23 cellular contexts compared by ENCODE assay signal in the genomic region with DNA sequence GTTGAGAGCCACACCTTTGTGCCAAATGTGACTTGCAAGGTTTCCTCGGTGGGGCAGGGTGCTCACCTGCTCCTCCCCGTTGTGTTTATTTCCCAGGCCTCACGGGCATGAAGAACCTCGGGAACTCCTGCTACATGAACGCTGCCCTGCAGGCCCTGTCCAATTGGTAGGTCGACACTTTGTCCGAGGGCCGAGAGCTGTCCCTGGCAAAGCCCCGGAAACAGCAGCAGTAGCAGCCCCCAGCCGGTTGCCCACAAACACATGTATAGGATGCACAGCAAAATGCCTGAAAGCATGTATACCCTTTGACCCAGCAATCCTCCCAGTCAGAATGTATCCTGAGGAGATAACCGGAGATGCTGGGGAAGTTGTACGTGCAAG. TPM values are rescaled to one million over a fixed set of nuclear protein-coding genes. Genes with fewer than 3 reads are reported as not detected.
DNase-seq lines count a peak whose midpoint lies in the region; ATAC-seq and TF ChIP-seq lines count a peak whose summit lies in the region.
"Had no signal": no experiment of that assay in that cellular context is flagged by ENCODE, and none has a peak within 500 bp of the region (broad histone marks: within the 10 kb centered on the region; RNA-seq: fewer than 3 reads in every experiment).

No MANE protein-coding gene starts in this region.

- H3K27ac ChIP-seq in CD4-positive, CD25-positive, alpha-beta regulatory T cell (ENCODE audit: insufficient read depth, low read length, poor library complexity, severe bottlenecking): peak overlapping the region; percentile 56
- H3K27ac ChIP-seq in effector memory CD4-positive, alpha-beta T cell (ENCODE audit: insufficient read depth, low read length, poor library complexity, severe bottlenecking): peak overlapping the region; percentile 21
- no peak overlapping the region for H3K27ac ChIP-seq in uterus
- H3K27ac ChIP-seq: brain microvascular endothelial cell, esophagus muscularis mucosa, gastrocnemius medialis, hepatocyte had no signal

- intact Hi-C loops in activated CD4-positive, alpha-beta T cell treated with anti-CD3 and anti-CD28 coated beads for 36 hours (cut with DNase I, micrococcal nuclease): no loop called here
- intact Hi-C loops in activated CD8-positive, alpha-beta T cell treated with anti-CD3 and anti-CD28 coated beads for 36 hours (cut with micrococcal nuclease): no loop called here
- intact Hi-C loops in uterus (cut with DNase I; ENCODE audit: low total_unique reads): no loop called here

- no peaks in the 10 kb centered on the region for H3K27me3 ChIP-seq in CD4-positive, CD25-positive, alpha-beta regulatory T cell (ENCODE audit: control insufficient read depth, insufficient read depth, low read length)
- H3K27me3 ChIP-seq in effector memory CD4-positive, alpha-beta T cell (replicated peaks; ENCODE audit: control insufficient read depth, insufficient read depth, low read length, poor library complexity, severe bottlenecking): no peaks in the 10 kb centered on the region
- H3K27me3 ChIP-seq in uterus: no peaks in the 10 kb centered on the region
- H3K27me3 ChIP-seq: brain microvascular endothelial cell, esophagus muscularis mucosa, gastrocnemius medialis, hepatocyte had no signal

- no peak for ATAC-seq in activated CD4-positive, alpha-beta T cell treated with anti-CD3 and anti-CD28 coated beads for 36 hours
- no peak for ATAC-seq in CD4-positive, CD25-positive, alpha-beta regulatory T cell (ENCODE audit: low read depth in 2 of 2)
- no peak for ATAC-seq in activated CD8-positive, alpha-beta T cell treated with anti-CD3 and anti-CD28 coated beads for 36 hours
- ATAC-seq: gastrocnemius medialis, HCT116, left ventricle myocardium superior had no signal

- H3K36me3 ChIP-seq in CD4-positive, CD25-positive, alpha-beta regulatory T cell (ENCODE audit: control insufficient read depth, insufficient read depth, low read length): peaks cover 41% of the 10 kb centered on the region
- H3K36me3 ChIP-seq in effector memory CD4-positive, alpha-beta T cell (ENCODE audit: control insufficient read depth, insufficient read depth, low read length): peaks cover 40% of the 10 kb centered on the region
- H3K36me3 ChIP-seq in uterus: no peaks in the 10 kb centered on the region

- H3K4me1 Mint-ChIP-seq in activated CD4-positive, alpha-beta T cell treated with anti-CD3 and anti-CD28 coated beads for 36 hours: peaks cover 66% of the 10 kb centered on the region
- H3K4me1 Mint-ChIP-seq in CD4-positive, CD25-positive, alpha-beta regulatory T cell: peaks cover 7 to 57% (median 39%) of the 10 kb centered on the region in 4 donors
- peaks cover 58% of the 10 kb centered on the region for H3K4me1 Mint-ChIP-seq in activated CD8-positive, alpha-beta T cell treated with anti-CD3 and anti-CD28 coated beads for 36 hours (ENCODE audit: low read depth)

- DNase-seq in activated CD4-positive, alpha-beta T cell treated with anti-CD3 and anti-CD28 coated beads for 36 hours: no peak
- DNase-seq in activated CD4-positive, alpha-beta T cell treated with anti-CD3 and anti-CD28 coated beads for 1 hour: no peak
- no peak for DNase-seq in CD4-positive, CD25-positive, alpha-beta regulatory T cell
- no peak for DNase-seq in activated CD8-positive, alpha-beta T cell treated with anti-CD3 and anti-CD28 coated beads for 36 hours
- no peak for DNase-seq in effector memory CD4-positive, alpha-beta T cell
- DNase-seq in NCI-H146 treated with DMSO at 0.1 percent for 48 hours (lab: John Stamatoyannopoulos, UW; ENCODE audit: unreplicated experiment) (no peak), uterus (no peak)
- no peak for DNase-seq in effector CD4-positive, alpha-beta T cell
- DNase-seq: activated T-cell treated with anti-CD3 and anti-CD28 coated beads, Interleukin-2, amount 50 U/mL, for 4 hours; AML-193; brain microvascular endothelial cell; gastrocnemius medialis; Karpas-422; left ventricle myocardium superior; MV-4-11; naive B cell; NCI-H1694 treated with DMSO at 0.1 percent for 48 hours; NCI-H2171; NCI-H524; small intestine had no signal

- no peak for TF ChIP-seq CTCF in activated CD8-positive, alpha-beta T cell treated with anti-CD3 and anti-CD28 coated beads for 36 hours (IDR thresholded peaks at IDR 0.05)
- TF ChIP-seq CTCF in uterus (IDR thresholded peaks at IDR 0.05): no peak

- CTCF ChIA-PET in activated CD4-positive, alpha-beta T cell treated with anti-CD3 and anti-CD28 coated beads for 36 hours (lab: Charles Lee): interaction anchor here (1.0 to 3.0 kb wide), 3 partner anchors 13 to 25 kb away, joined by 3 to 12 read pairs (median 4); no protein-coding TSS in a partner anchor
- CTCF ChIA-PET in activated CD8-positive, alpha-beta T cell treated with anti-CD3 and anti-CD28 coated beads for 36 hours (lab: Charles Lee): interaction anchor here (0.7 kb wide), 1 partner anchor 26 kb away, joined by 3 read pairs; a partner anchor contains a TSS

- no peaks in the 10 kb centered on the region for H3K9me3 ChIP-seq in CD4-positive, CD25-positive, alpha-beta regulatory T cell (ENCODE audit: control insufficient read depth in 2 of 2, low read length in 2 of 2)
- no peaks in the 10 kb centered on the region for H3K9me3 ChIP-seq in effector memory CD4-positive, alpha-beta T cell (ENCODE audit: control insufficient read depth, low read length)
- H3K9me3 ChIP-seq in uterus: no peaks in the 10 kb centered on the region
- H3K9me3 ChIP-seq: esophagus muscularis mucosa, gastrocnemius medialis had no signal

- H3K4me1 ChIP-seq in CD4-positive, CD25-positive, alpha-beta regulatory T cell (ENCODE audit: control insufficient read depth, insufficient read depth, low read length, poor library complexity, severe bottlenecking): peaks cover 60% of the 10 kb centered on the region
- H3K4me1 ChIP-seq in effector memory CD4-positive, alpha-beta T cell (ENCODE audit: control insufficient read depth, insufficient read depth, low read length, poor library complexity, severe bottlenecking): peaks cover 43% of the 10 kb centered on the region
- H3K4me1 ChIP-seq in uterus: no peaks in the 10 kb centered on the region
- H3K4me1 ChIP-seq: esophagus muscularis mucosa, gastrocnemius medialis had no signal

- peaks cover 45% of the 10 kb centered on the region for H3K36me3 Mint-ChIP-seq in activated CD4-positive, alpha-beta T cell treated with anti-CD3 and anti-CD28 coated beads for 36 hours (ENCODE audit: low read depth)
- H3K36me3 Mint-ChIP-seq in CD4-positive, CD25-positive, alpha-beta regulatory T cell: peaks cover 35% of the 10 kb centered on the region
- peaks cover 57% of the 10 kb centered on the region for H3K36me3 Mint-ChIP-seq in activated CD8-positive, alpha-beta T cell treated with anti-CD3 and anti-CD28 coated beads for 36 hours (ENCODE audit: low read depth)

- no peak for TF ChIP-seq POLR2A in uterus (IDR thresholded peaks at IDR 0.05)

- H3K9me3 Mint-ChIP-seq in activated CD4-positive, alpha-beta T cell treated with anti-CD3 and anti-CD28 coated beads for 36 hours (ENCODE audit: low read depth): no peaks in the 10 kb centered on the region
- H3K9me3 Mint-ChIP-seq in CD4-positive, CD25-positive, alpha-beta regulatory T cell: no peaks in the 10 kb centered on the region
- no peaks in the 10 kb centered on the region for H3K9me3 Mint-ChIP-seq in activated CD8-positive, alpha-beta T cell treated with anti-CD3 and anti-CD28 coated beads for 36 hours
- H3K9me3 Mint-ChIP-seq: activated T-cell treated with anti-CD3 and anti-CD28 coated beads, Interleukin-2, amount 50 U/mL, for 4 hours; naive B cell had no signal

- H3K4me3 Mint-ChIP-seq in activated CD4-positive, alpha-beta T cell treated with anti-CD3 and anti-CD28 coated beads for 36 hours: no peak overlapping the region
- H3K4me3 Mint-ChIP-seq in CD4-positive, CD25-positive, alpha-beta regulatory T cell: peak overlapping the region in 1 of 4 donors; percentile 40
- no peak overlapping the region for H3K4me3 Mint-ChIP-seq in activated CD8-positive, alpha-beta T cell treated with anti-CD3 and anti-CD28 coated beads for 36 hours
- H3K4me3 Mint-ChIP-seq: activated T-cell treated with anti-CD3 and anti-CD28 coated beads, Interleukin-2, amount 50 U/mL, for 4 hours; naive B cell had no signal

- no peak overlapping the region for H3K4me3 ChIP-seq in CD4-positive, CD25-positive, alpha-beta regulatory T cell (ENCODE audit: low read depth, low read length)
- no peak overlapping the region for H3K4me3 ChIP-seq in effector memory CD4-positive, alpha-beta T cell (ENCODE audit: insufficient read depth, low read depth, low read length, poor library complexity, severe bottlenecking)
- no peak overlapping the region for H3K4me3 ChIP-seq in uterus
- H3K4me3 ChIP-seq: esophagus muscularis mucosa, gastrocnemius medialis, hepatocyte had no signal

- H3K27ac Mint-ChIP-seq in activated CD4-positive, alpha-beta T cell treated with anti-CD3 and anti-CD28 coated beads for 36 hours: peak overlapping the region; percentile 90
- peak overlapping the region; percentile 38 to 91 (median 79) for H3K27ac Mint-ChIP-seq in CD4-positive, CD25-positive, alpha-beta regulatory T cell
- peak overlapping the region; percentile 87 for H3K27ac Mint-ChIP-seq in activated CD8-positive, alpha-beta T cell treated with anti-CD3 and anti-CD28 coated beads for 36 hours

- POLR2A ChIA-PET in activated CD4-positive, alpha-beta T cell treated with anti-CD3 and anti-CD28 coated beads for 36 hours (lab: Charles Lee): interaction anchor here (1.0 kb wide), 1 partner anchor 22 kb away, joined by 4 read pairs; no protein-coding TSS in a partner anchor
- POLR2A ChIA-PET in activated CD8-positive, alpha-beta T cell treated with anti-CD3 and anti-CD28 coated beads for 36 hours (lab: Charles Lee): interaction anchor here (0.7 to 1.9 kb wide), 5 partner anchors 7 to 128 kb away, joined by 3 to 6 read pairs (median 4); a partner anchor contains a TSS

- no peaks in the 10 kb centered on the region for H3K27me3 Mint-ChIP-seq in activated CD4-positive, alpha-beta T cell treated with anti-CD3 and anti-CD28 coated beads for 36 hours
- no peaks in the 10 kb centered on the region for H3K27me3 Mint-ChIP-seq in CD4-positive, CD25-positive, alpha-beta regulatory T cell
- no peaks in the 10 kb centered on the region for H3K27me3 Mint-ChIP-seq in activated CD8-positive, alpha-beta T cell treated with anti-CD3 and anti-CD28 coated beads for 36 hours
- H3K27me3 Mint-ChIP-seq: naive B cell had no signal

RNA-seq across cellular contexts. Expression of a gene that starts 26.2 kb away (rescaled TPM):
- total RNA-seq in activated CD4-positive, alpha-beta T cell treated with anti-CD3 and anti-CD28 coated beads for 36 hours: 10 to 100 TPM; 37.6 to 48.5 TPM
- 116 TPM for total RNA-seq in CD4-positive, CD25-positive, alpha-beta regulatory T cell
- 10 to 100 TPM; 37.1 to 54.7 (median 46.9) TPM for polyA plus RNA-seq in CD4-positive, CD25-positive, alpha-beta regulatory T cell
- 10 to 100 TPM; 55.3 to 55.9 TPM for total RNA-seq in activated CD8-positive, alpha-beta T cell treated with anti-CD3 and anti-CD28 coated beads for 36 hours
- 10 to 100 TPM in 2 of 4 donors, 1 to 10 TPM in 2; 5.6 to 46.7 (median 11.1) TPM for total RNA-seq in uterus

RNA-seq across cellular contexts. Expression of a gene that starts 26.4 kb away (rescaled TPM):
- 10 to 100 TPM; 42.8 to 59.8 TPM for total RNA-seq in activated CD4-positive, alpha-beta T cell treated with anti-CD3 and anti-CD28 coated beads for 36 hours
- total RNA-seq in CD4-positive, CD25-positive, alpha-beta regulatory T cell: 91.6 TPM
- 100 to 1,000 TPM; 155 to 196 (median 170) TPM for polyA plus RNA-seq in CD4-positive, CD25-positive, alpha-beta regulatory T cell
- total RNA-seq in activated CD8-positive, alpha-beta T cell treated with anti-CD3 and anti-CD28 coated beads for 36 hours: 10 to 100 TPM; 44.5 to 51.7 TPM
- total RNA-seq in uterus: 10 to 100 TPM; 17.4 to 56.9 (median 35.0) TPM

RNA-seq across cellular contexts. Expression of a gene that starts 37.5 kb away (rescaled TPM):
- 10 to 100 TPM; 34.9 to 39.7 TPM for total RNA-seq in activated CD4-positive, alpha-beta T cell treated with anti-CD3 and anti-CD28 coated beads for 36 hours
- 19.3 TPM for total RNA-seq in CD4-positive, CD25-positive, alpha-beta regulatory T cell
- polyA plus RNA-seq in CD4-positive, CD25-positive, alpha-beta regulatory T cell: 10 to 100 TPM; 63.6 to 72.7 (median 69.6) TPM
- 10 to 100 TPM; 31.9 to 32.4 TPM for total RNA-seq in activated CD8-positive, alpha-beta T cell treated with anti-CD3 and anti-CD28 coated beads for 36 hours
- total RNA-seq in uterus: 10 to 100 TPM; 13.1 to 40.3 (median 33.0) TPM

RNA-seq across cellular contexts. Expression of a gene that starts 58.5 kb away (rescaled TPM):
- total RNA-seq in activated CD4-positive, alpha-beta T cell treated with anti-CD3 and anti-CD28 coated beads for 36 hours: 10 to 100 TPM; 18.0 to 22.1 TPM
- 25.5 TPM for total RNA-seq in CD4-positive, CD25-positive, alpha-beta regulatory T cell
- 10 to 100 TPM; 11.6 to 27.2 (median 14.5) TPM for polyA plus RNA-seq in CD4-positive, CD25-positive, alpha-beta regulatory T cell
- total RNA-seq in activated CD8-positive, alpha-beta T cell treated with anti-CD3 and anti-CD28 coated beads for 36 hours: 10 to 100 TPM; 18.5 to 19.8 TPM
- total RNA-seq in uterus: 10 to 100 TPM in 3 of 4 donors, 1 to 10 TPM in 1; 4.1 to 33.9 (median 13.2) TPM

Comparison
In these comparisons a context has a peak if more than half of its experiments do, and no peak if none do; other contexts are left out.
1. H3K27ac ChIP-seq: peak in CD4-positive, CD25-positive, alpha-beta regulatory T cell (single experiment) and effector memory CD4-positive, alpha-beta T cell (single experiment); none in uterus (0 of 2).
2. Peak in every context shown above with its lines, with median percentiles within 50 percentile points of each other: H3K27ac Mint-ChIP-seq.